In genomic region chr13:30112602-30113435, GRCh38 we compare ENCODE assay signal across 8 cellular contexts.
DNase-seq lines count a peak whose midpoint lies in the region; ATAC-seq and TF ChIP-seq lines count a peak whose summit lies in the region.

No MANE protein-coding gene starts in this region.

- H3K27me3 Mint-ChIP-seq in chondrocyte (ENCODE audit: low read depth) = no peaks in the 10 kb centered on the region

- ATAC-seq in HG03103 (IDR thresholded peaks at IDR 0.05; ENCODE audit: low read depth, unreplicated experiment) (peak; percentile 39), GM19463 (IDR thresholded peaks at IDR 0.05; ENCODE audit: unreplicated experiment) (no peak)

- peaks cover 28% of the 10 kb centered on the region for H3K4me1 Mint-ChIP-seq in chondrocyte (ENCODE audit: low read depth)

- H3K36me3 Mint-ChIP-seq in chondrocyte (ENCODE audit: low read depth) = no peaks in the 10 kb centered on the region

- H3K4me3 Mint-ChIP-seq in chondrocyte (ENCODE audit: unreplicated experiment) = peak overlapping the region; percentile 68

- peak; percentile 77 for DNase-seq in GDM1 (lab: John Stamatoyannopoulos, UW)
- peak; percentile 53 to 56 for DNase-seq in NCI-H446 (lab: John Stamatoyannopoulos, UW)
- DNase-seq in activated CD4-positive, alpha-beta T cell treated with anti-CD3 and anti-CD28 coated beads for 1 hour = peak; percentile 64
- DNase-seq in chondrocyte (ENCODE audit: low spot score) = no peak
- DNase-seq in left kidney (ENCODE audit: low read depth, low spot score) = peak; percentile 93
- DNase-seq in stimulated activated CD4-positive, alpha-beta T cell treated with anti-CD3 and anti-CD28 coated beads, Interleukin-2, amount 100 ng/mL, for 24 hours = peak; percentile 87

- H3K27ac Mint-ChIP-seq in chondrocyte (ENCODE audit: unreplicated experiment) = peak overlapping the region; percentile 49

- TF ChIP-seq CTCF in chondrocyte (IDR thresholded peaks at IDR 0.05) = peak; percentile 97

- H3K9me3 Mint-ChIP-seq in chondrocyte (ENCODE audit: low read depth) = no peaks in the 10 kb centered on the region
